In genomic region chr3:44941-45340, GRCh38 we compare ENCODE assay signal across 6 cellular contexts.
DNase-seq lines count a peak whose midpoint lies in the region; ATAC-seq, FAIRE-seq and TF ChIP-seq lines count a peak whose summit lies in the region.
"Not testable (repeated sequence)": the region's sequence is repeated elsewhere in the genome, so short reads cannot be mapped to it uniquely, and the experiment has no call there.

No MANE protein-coding gene starts in this region.

- not testable (repeated sequence) for H3K9me1 ChIP-seq in K562 (ENCODE audit: control insufficient read depth, insufficient read depth, low read length)

- H3K36me3 ChIP-seq in K562 (ENCODE audit: control insufficient read depth, insufficient read depth, low read length); kidney (ENCODE audit: control insufficient read depth in 1 of 2, insufficient read depth in 2 of 2, low read length in 2 of 2); HepG2 (replicated peaks in 1 of 2; ENCODE audit: control insufficient read depth in 1 of 2, insufficient read depth in 2 of 2, low read length in 2 of 2); small intestine (ENCODE audit: control insufficient read depth in 2 of 2, insufficient read depth in 2 of 2, low read length in 2 of 2): not testable (repeated sequence)

- H3K4me3 Mint-ChIP-seq in nephron = not testable (repeated sequence)

- not testable (repeated sequence) for DNase-seq in A549 (ENCODE audit: low read depth in 1 of 2, low spot score in 1 of 2); K562 (ENCODE audit: extremely low read depth in 1 of 4, low spot score in 3 of 4); kidney; small intestine
- peak; percentile 9 for DNase-seq in HepG2 (ENCODE audit: low spot score)

- not testable (repeated sequence) for TF ChIP-seq EP300 in A549 (IDR thresholded peaks at IDR 0.05); K562 (IDR thresholded peaks at IDR 0.05; ENCODE audit: low read length); HepG2 (IDR thresholded peaks at IDR 0.05; ENCODE audit: low read depth in 2 of 2, low read length in 2 of 2); HepG2 (CRISPR knock-in tag; IDR thresholded peaks at IDR 0.05; ENCODE audit: borderline replicate concordance)

- H3K27ac Mint-ChIP-seq in nephron = peak overlapping the region in 2 of 3 experiments; percentile 50 to 58

- not testable (repeated sequence) for ATAC-seq in A549, K562, HepG2

- not testable (repeated sequence) for H3K4me1 Mint-ChIP-seq in nephron

- not testable (repeated sequence) for H3K36me3 Mint-ChIP-seq in nephron (ENCODE audit: low read depth)

- H4K20me1 ChIP-seq in K562 (replicated peaks; ENCODE audit: control insufficient read depth, insufficient read depth, low read length); HepG2 (ENCODE audit: insufficient read depth, low read length): not testable (repeated sequence)

- TF ChIP-seq CTCF in A549 (IDR thresholded peaks at IDR 0.05); K562 (IDR thresholded peaks at IDR 0.05 in 2 of 3, conservative IDR thresholded peaks at IDR 0.05 in 1 of 3; ENCODE audit: insufficient read depth in 2 of 3, low read depth in 1 of 3, low read length in 3 of 3); kidney (IDR thresholded peaks at IDR 0.05; ENCODE audit: borderline replicate concordance, extremely low read depth, insufficient read depth); HepG2 (CRISPR knock-in tag; IDR thresholded peaks at IDR 0.05); nephron (IDR thresholded peaks at IDR 0.05; ENCODE audit: unreplicated experiment in 3 of 3): not testable (repeated sequence)

- 46% methylated on average over 5 of the region's 5 CpGs for WGBS in A549 (ENCODE audit: missing lambda C conversion rate)
- WGBS in K562 (ENCODE audit: insufficient coverage, low coverage, missing lambda C conversion rate) = 1% methylated on average over 5 of the region's 5 CpGs
- WGBS in HepG2 (ENCODE audit: low lambda C conversion rate) = 16% methylated on average over 5 of the region's 5 CpGs
- 49 to 68% (median 54%) methylated on average over 5 of the region's 5 CpGs for WGBS in small intestine, 3 donors

- not testable (repeated sequence) for H2AFZ ChIP-seq in K562 (ENCODE audit: low read depth, low read length); HepG2 (ENCODE audit: low read length)

- H3K27me3 Mint-ChIP-seq in nephron (ENCODE audit: low read depth) = not testable (repeated sequence)

- TF ChIP-seq RAD21 in A549 (conservative IDR thresholded peaks at IDR 0.05 in 1 of 2, IDR thresholded peaks at IDR 0.05 in 1 of 2); K562 (CRISPR knock-in tag; conservative IDR thresholded peaks at IDR 0.05 in 1 of 2, IDR thresholded peaks at IDR 0.05 in 1 of 2); HepG2 (CRISPR knock-in tag; IDR thresholded peaks at IDR 0.05): not testable (repeated sequence)

- not testable (repeated sequence) for H3K27ac ChIP-seq in A549; K562 (ENCODE audit: extremely low read depth, low read depth, low read length); kidney (ENCODE audit: low read depth in 2 of 2, low read length in 2 of 2); HepG2 (ENCODE audit: extremely low read length, insufficient read depth, low read length); small intestine (ENCODE audit: low read depth in 1 of 2, low read length in 1 of 2)

- intact Hi-C loops in K562 (cut with micrococcal nuclease); kidney (cut with DNase I); HepG2 (cut with micrococcal nuclease; ENCODE audit: unreplicated experiment): not testable (repeated sequence)

- TF ChIP-seq POLR2A in A549 (IDR thresholded peaks at IDR 0.05; ENCODE audit: low read length); K562 (conservative IDR thresholded peaks at IDR 0.05); HepG2 (IDR thresholded peaks at IDR 0.05; ENCODE audit: insufficient read depth in 1 of 2, low read depth in 2 of 2, low read length in 2 of 2): not testable (repeated sequence)

- BruUV-seq in K562 (replicated peaks; lab: Mats Ljungman, UMichigan); HepG2 (replicated peaks; lab: Mats Ljungman, UMichigan): not testable (repeated sequence)

- H3K9me3 Mint-ChIP-seq in nephron = not testable (repeated sequence)

- H3K4me1 ChIP-seq in A549; K562 (replicated peaks in 1 of 2; ENCODE audit: control insufficient read depth in 2 of 2, insufficient read depth in 2 of 2, low read length in 2 of 2); kidney (ENCODE audit: control insufficient read depth in 1 of 2, insufficient read depth in 1 of 2, low read depth in 1 of 2, low read length in 2 of 2); small intestine (ENCODE audit: control insufficient read depth in 2 of 2, insufficient read depth in 1 of 2, low read depth in 1 of 2, low read length in 1 of 2): not testable (repeated sequence)
- H3K4me1 ChIP-seq in HepG2 (ENCODE audit: insufficient read depth, low read length) = peaks cover 18% of the 10 kb centered on the region

- not testable (repeated sequence) for H3K4me2 ChIP-seq in A549; K562 (ENCODE audit: insufficient read depth, low read length)
- peak overlapping the region; percentile 24; the same call in 1 of the 2 replicates for H3K4me2 ChIP-seq in HepG2 (ENCODE audit: low read depth, low read length)

- not testable (repeated sequence) for FAIRE-seq in A549 (lab: Jason Lieb, UNC); K562 (lab: Jason Lieb, UNC)
- FAIRE-seq in kidney (lab: Jason Lieb, UNC) = peak; percentile 54
- peak; percentile 44 for FAIRE-seq in HepG2 (lab: Jason Lieb, UNC)
- FAIRE-seq in small intestine (lab: Jason Lieb, UNC) = peak; percentile 57

- in situ Hi-C loops in K562 (cut with MboI); HepG2 (cut with HindIII; ENCODE audit: extremely low pct_ligation_motif_present, low pct_unique_long_range_greater_than_20kb): not testable (repeated sequence)

- POLR2A ChIA-PET in A549 (lab: Yijun Ruan, JAX) = interaction anchor here (0.6 kb wide), 1 partner anchor 192 kb away, joined by 3 read pairs; no protein-coding TSS in a partner anchor
- POLR2A ChIA-PET in K562 (lab: Yijun Ruan, JAX); HepG2 (lab: Yijun Ruan, JAX): not testable (repeated sequence)

- H3K9me3 ChIP-seq in A549; K562 (replicated peaks; ENCODE audit: control insufficient read depth, insufficient read depth, low read depth, low read length); kidney (ENCODE audit: control insufficient read depth in 1 of 2, low read length in 2 of 2); HepG2 (ENCODE audit: low read length); small intestine (ENCODE audit: control insufficient read depth, low read depth): not testable (repeated sequence)

- CTCF ChIA-PET in A549 (lab: Yijun Ruan, JAX) = interaction anchor here (7.1 kb wide), 1 partner anchor 308 kb away, joined by 67 read pairs; no protein-coding TSS in a partner anchor
- CTCF ChIA-PET in K562 (lab: Yijun Ruan, JAX; ENCODE audit: low intra/inter-chr PET ratio) = not testable (repeated sequence)
- CTCF ChIA-PET in HepG2 (lab: Yijun Ruan, JAX; ENCODE audit: low intra/inter-chr PET ratio, low total read pairs) = interaction anchor here (3.0 kb wide), 1 partner anchor 310 kb away, joined by 33 read pairs; no protein-coding TSS in a partner anchor

- H3K9ac ChIP-seq in K562 (ENCODE audit: insufficient read depth in 1 of 2, low read depth in 2 of 2, low read length in 2 of 2); kidney (ENCODE audit: low read length in 2 of 2); HepG2 (ENCODE audit: insufficient read depth, low read depth, low read length): not testable (repeated sequence)

- not testable (repeated sequence) for H3K4me3 ChIP-seq in A549; K562; kidney (ENCODE audit: low read length in 2 of 2); HepG2 (replicated peaks in 1 of 3; ENCODE audit: insufficient read depth in 1 of 3, low read depth in 2 of 3, low read length in 3 of 3); small intestine (ENCODE audit: low read depth in 1 of 2, low read length in 2 of 2)

- not testable (repeated sequence) for H3K79me2 ChIP-seq in K562 (ENCODE audit: control insufficient read depth, insufficient read depth, low read length); HepG2 (ENCODE audit: insufficient read depth, low read length)

- not testable (repeated sequence) for H3K27me3 ChIP-seq in K562 (ENCODE audit: control insufficient read depth in 2 of 2, insufficient read depth in 2 of 2, low read length in 2 of 2); HepG2 (ENCODE audit: control insufficient read depth in 1 of 2, insufficient read depth in 2 of 2, low read length in 2 of 2); small intestine (ENCODE audit: control insufficient read depth in 2 of 2, insufficient read depth in 2 of 2, low read length in 2 of 2)

TF ChIP-seq in A549, 52 proteins besides CTCF, POLR2A, EP300 and RAD21:
- TF ChIP-seq MAFK (IDR thresholded peaks at IDR 0.05; ENCODE audit: partially characterized antibody) = peak; percentile 49

TF ChIP-seq in K562, 482 proteins besides CTCF, POLR2A, EP300 and RAD21 (continues in another document):
- peak; percentile 56 for TF ChIP-seq MAFG (tag; conservative IDR thresholded peaks at IDR 0.05)
- peak; percentile 34; the same call in 1 of the 2 replicates for TF ChIP-seq C11orf30 (IDR thresholded peaks at IDR 0.05; ENCODE audit: low read depth)
- 0 out of 2 replicates have a peak, but pooled peaks have one; percentile 42 for TF ChIP-seq MAFF (IDR thresholded peaks at IDR 0.05; ENCODE audit: low read length)

TF ChIP-seq in HepG2, 621 proteins besides CTCF, POLR2A, EP300 and RAD21 (continues in another document):
- TF ChIP-seq BCL6 (CRISPR knock-in tag; IDR thresholded peaks at IDR 0.05) = peak; percentile 50; the same call in 1 of the 2 replicates
- TF ChIP-seq HNF4A (CRISPR knock-in tag; IDR thresholded peaks at IDR 0.05) = peak; percentile 25; the same call in 1 of the 2 replicates
- peak; percentile 89 to 95 for TF ChIP-seq MAFK (conservative IDR thresholded peaks at IDR 0.05 in 1 of 2, IDR thresholded peaks at IDR 0.05 in 1 of 2; ENCODE audit: low read length in 2 of 2)
